In the genomic region with DNA sequence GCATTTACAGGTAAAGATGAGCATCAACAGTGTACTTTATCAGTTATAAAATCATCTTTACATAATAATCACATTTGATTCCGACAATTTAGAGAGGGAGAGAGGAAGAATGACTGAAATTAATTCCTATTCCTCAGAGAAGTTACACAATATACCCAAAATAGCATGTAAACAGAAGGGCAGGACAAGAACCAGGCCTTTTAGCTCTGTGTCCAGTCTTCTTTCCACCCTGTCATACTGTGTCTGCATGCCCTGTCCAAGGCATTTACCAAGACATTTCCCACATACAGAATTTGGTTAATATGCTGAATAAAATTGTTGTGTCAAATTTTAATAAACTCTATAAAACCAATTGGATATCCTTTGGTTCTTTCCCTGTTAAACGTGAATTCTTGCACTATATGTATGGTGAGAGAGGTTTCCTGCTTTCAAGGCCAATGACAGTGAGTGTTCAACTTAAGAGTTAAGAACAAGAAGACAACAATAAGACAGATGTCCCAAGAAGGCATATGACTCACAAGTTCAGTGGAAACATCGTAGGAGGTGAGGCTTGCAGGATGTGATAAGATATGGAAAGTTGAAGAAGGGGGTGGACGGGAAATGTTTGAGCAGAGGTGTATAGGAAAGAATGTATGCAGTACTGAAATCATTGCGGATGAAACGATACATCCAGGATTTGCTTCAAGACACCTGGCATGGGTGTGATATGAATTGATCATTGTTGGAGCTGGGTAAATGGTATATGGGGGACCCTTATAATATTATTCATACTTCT, we compare ENCODE assay signal across 1 cellular context.
TF ChIP-seq lines count a peak whose summit lies in the region.

No MANE protein-coding gene starts in this region.

TF ChIP-seq in K562, 482 proteins besides CTCF, POLR2A, EP300 and RAD21 (continued from another document and continues in another):
- TF ChIP-seq FOS (IDR thresholded peaks at IDR 0.05; ENCODE audit: extremely low read depth, insufficient read length) (peak; percentile 85), ZNF444 (CRISPR knock-in tag; IDR thresholded peaks at IDR 0.05) (peak; percentile 81; the same call in 1 of the 2 replicates), NBN (IDR thresholded peaks at IDR 0.05; ENCODE audit: low read depth) (peak; percentile 99), ZNF354B (CRISPR knock-in tag; IDR thresholded peaks at IDR 0.05) (peak; percentile 43; the same call in 1 of the 2 replicates), POLR2AphosphoS5 (IDR thresholded peaks at IDR 0.05; ENCODE audit: control insufficient read depth, insufficient read depth, low read depth, low read length) (peak; percentile 97), TRIM28 (IDR thresholded peaks at IDR 0.05) (peak; percentile 92), TEAD4 (IDR thresholded peaks at IDR 0.05; ENCODE audit: low read length) (peak; percentile 98), TEAD4 (CRISPR knock-in tag; IDR thresholded peaks at IDR 0.05; ENCODE audit: borderline replicate concordance) (no peak), RNF2 (IDR thresholded peaks at IDR 0.05) (peak; percentile 99), NFRKB (IDR thresholded peaks at IDR 0.05; ENCODE audit: low read depth) (peak; percentile 89), PML (IDR thresholded peaks at IDR 0.05; ENCODE audit: low read length) (peak; percentile 97), TCFL5 (CRISPR knock-in tag; conservative IDR thresholded peaks at IDR 0.05) (peak; percentile 50; the same call in 1 of the 2 replicates), KDM1A (IDR thresholded peaks at IDR 0.05) (peak; percentile 97 to 98), NCOA1 (IDR thresholded peaks at IDR 0.05; ENCODE audit: low read depth) (peak; percentile 97), NCOA6 (IDR thresholded peaks at IDR 0.05) (no peak), MEIS2 (IDR thresholded peaks at IDR 0.05; ENCODE audit: partially characterized antibody) (peak; percentile 98), POLR2B (IDR thresholded peaks at IDR 0.05; ENCODE audit: low read depth, partially characterized antibody) (peak; percentile 22), TEAD1 (CRISPR knock-in tag; IDR thresholded peaks at IDR 0.05) (peak; percentile 80 to 94; a peak in 3 of 4 replicates), ILK (tag; IDR thresholded peaks at IDR 0.05; ENCODE audit: borderline replicate concordance, low read depth) (no peak), NCOA2 (IDR thresholded peaks at IDR 0.05; ENCODE audit: partially characterized antibody in 2 of 2) (peak; percentile 88 to 93), HIVEP1 (CRISPR knock-in tag; IDR thresholded peaks at IDR 0.05) (0 out of 2 replicates have a peak, but pooled peaks have one; percentile 11), MTA2 (IDR thresholded peaks at IDR 0.05; ENCODE audit: low read depth) (peak; percentile 98), EGR1 (conservative IDR thresholded peaks at IDR 0.05) (peak; percentile 99), NONO (IDR thresholded peaks at IDR 0.05; ENCODE audit: low read depth in 2 of 2, low read length in 1 of 2) (peak in 1 of 2 experiments; percentile 78; a peak in 2 of 4 replicates), CREB1 (IDR thresholded peaks at IDR 0.05) (peak; percentile 77), CREB1 (CRISPR knock-in tag; IDR thresholded peaks at IDR 0.05) (no peak), ATF1 (CRISPR knock-in tag; IDR thresholded peaks at IDR 0.05) (no peak), ATF1 (tag; IDR thresholded peaks at IDR 0.05) (peak; percentile 78), ZNF41 (CRISPR knock-in tag; conservative IDR thresholded peaks at IDR 0.05) (peak; percentile 69), MTA3 (IDR thresholded peaks at IDR 0.05; ENCODE audit: borderline replicate concordance) (peak; percentile 90), CREM (IDR thresholded peaks at IDR 0.05; ENCODE audit: low read depth) (peak; percentile 88), BMI1 (IDR thresholded peaks at IDR 0.05; ENCODE audit: low read length) (no peak), DMBX1 (CRISPR knock-in tag; IDR thresholded peaks at IDR 0.05; ENCODE audit: borderline replicate concordance) (peak; percentile 75), STAT5B (CRISPR knock-in tag; IDR thresholded peaks at IDR 0.05) (no peak), TAL1 (IDR thresholded peaks at IDR 0.05) (peak; percentile 96), DIDO1 (tag; IDR thresholded peaks at IDR 0.05; ENCODE audit: low read depth) (no peak), ZNF75A (CRISPR knock-in tag; IDR thresholded peaks at IDR 0.05) (0 out of 2 replicates have a peak, but pooled peaks have one; percentile 29), TCF3 (CRISPR knock-in tag; IDR thresholded peaks at IDR 0.05) (peak; percentile 98), MEF2D (tag; conservative IDR thresholded peaks at IDR 0.05; ENCODE audit: low read depth) (peak; percentile 93), ZNF695 (CRISPR knock-in tag; IDR thresholded peaks at IDR 0.05) (no peak), HDAC3 (IDR thresholded peaks at IDR 0.05; ENCODE audit: borderline replicate concordance, partially characterized antibody) (peak; percentile 93), TBP (optimal IDR thresholded peaks at IDR 0.05; ENCODE audit: low read depth, low read length) (peak; percentile 36), NFE2 (IDR thresholded peaks at IDR 0.05; ENCODE audit: low read depth) (peak; percentile 67; the same call in 1 of the 2 replicates), POLR2H (tag; IDR thresholded peaks at IDR 0.05; ENCODE audit: low read depth) (peak; percentile 75), MAZ (CRISPR knock-in tag; conservative IDR thresholded peaks at IDR 0.05 in 1 of 2, IDR thresholded peaks at IDR 0.05 in 1 of 2) (peak; percentile 64 to 81), TAF1 (IDR thresholded peaks at IDR 0.05; ENCODE audit: control insufficient read depth, extremely low read depth, insufficient read depth, low read length, severe bottlenecking) (peak; percentile 41), ESRRB (CRISPR knock-in tag; IDR thresholded peaks at IDR 0.05; ENCODE audit: borderline replicate concordance) (no peak), TRIM24 (IDR thresholded peaks at IDR 0.05) (peak; percentile 96 to 97), ZFPM2 (CRISPR knock-in tag; IDR thresholded peaks at IDR 0.05) (no peak)
- TF ChIP-seq, protein P1, sequence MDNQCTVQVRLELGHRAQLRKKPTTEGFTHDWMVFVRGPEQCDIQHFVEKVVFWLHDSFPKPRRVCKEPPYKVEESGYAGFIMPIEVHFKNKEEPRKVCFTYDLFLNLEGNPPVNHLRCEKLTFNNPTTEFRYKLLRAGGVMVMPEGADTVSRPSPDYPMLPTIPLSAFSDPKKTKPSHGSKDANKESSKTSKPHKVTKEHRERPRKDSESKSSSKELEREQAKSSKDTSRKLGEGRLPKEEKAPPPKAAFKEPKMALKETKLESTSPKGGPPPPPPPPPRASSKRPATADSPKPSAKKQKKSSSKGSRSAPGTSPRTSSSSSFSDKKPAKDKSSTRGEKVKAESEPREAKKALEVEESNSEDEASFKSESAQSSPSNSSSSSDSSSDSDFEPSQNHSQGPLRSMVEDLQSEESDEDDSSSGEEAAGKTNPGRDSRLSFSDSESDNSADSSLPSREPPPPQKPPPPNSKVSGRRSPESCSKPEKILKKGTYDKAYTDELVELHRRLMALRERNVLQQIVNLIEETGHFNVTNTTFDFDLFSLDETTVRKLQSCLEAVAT (IDR thresholded peaks at IDR 0.05), result peak; percentile 89 to 91
- TF ChIP-seq, protein P2, sequence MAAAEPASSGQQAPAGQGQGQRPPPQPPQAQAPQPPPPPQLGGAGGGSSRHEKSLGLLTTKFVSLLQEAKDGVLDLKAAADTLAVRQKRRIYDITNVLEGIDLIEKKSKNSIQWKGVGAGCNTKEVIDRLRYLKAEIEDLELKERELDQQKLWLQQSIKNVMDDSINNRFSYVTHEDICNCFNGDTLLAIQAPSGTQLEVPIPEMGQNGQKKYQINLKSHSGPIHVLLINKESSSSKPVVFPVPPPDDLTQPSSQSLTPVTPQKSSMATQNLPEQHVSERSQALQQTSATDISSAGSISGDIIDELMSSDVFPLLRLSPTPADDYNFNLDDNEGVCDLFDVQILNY (CRISPR knock-in tag; IDR thresholded peaks at IDR 0.05), result no peak
- TF ChIP-seq, protein P3, sequence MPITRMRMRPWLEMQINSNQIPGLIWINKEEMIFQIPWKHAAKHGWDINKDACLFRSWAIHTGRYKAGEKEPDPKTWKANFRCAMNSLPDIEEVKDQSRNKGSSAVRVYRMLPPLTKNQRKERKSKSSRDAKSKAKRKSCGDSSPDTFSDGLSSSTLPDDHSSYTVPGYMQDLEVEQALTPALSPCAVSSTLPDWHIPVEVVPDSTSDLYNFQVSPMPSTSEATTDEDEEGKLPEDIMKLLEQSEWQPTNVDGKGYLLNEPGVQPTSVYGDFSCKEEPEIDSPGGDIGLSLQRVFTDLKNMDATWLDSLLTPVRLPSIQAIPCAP (CRISPR knock-in tag; IDR thresholded peaks at IDR 0.05; ENCODE audit: borderline replicate concordance), result no peak
- TF ChIP-seq, protein P4, sequence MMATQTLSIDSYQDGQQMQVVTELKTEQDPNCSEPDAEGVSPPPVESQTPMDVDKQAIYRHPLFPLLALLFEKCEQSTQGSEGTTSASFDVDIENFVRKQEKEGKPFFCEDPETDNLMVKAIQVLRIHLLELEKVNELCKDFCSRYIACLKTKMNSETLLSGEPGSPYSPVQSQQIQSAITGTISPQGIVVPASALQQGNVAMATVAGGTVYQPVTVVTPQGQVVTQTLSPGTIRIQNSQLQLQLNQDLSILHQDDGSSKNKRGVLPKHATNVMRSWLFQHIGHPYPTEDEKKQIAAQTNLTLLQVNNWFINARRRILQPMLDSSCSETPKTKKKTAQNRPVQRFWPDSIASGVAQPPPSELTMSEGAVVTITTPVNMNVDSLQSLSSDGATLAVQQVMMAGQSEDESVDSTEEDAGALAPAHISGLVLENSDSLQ (IDR thresholded peaks at IDR 0.05), result peak; percentile 86
- TF ChIP-seq, protein P5, sequence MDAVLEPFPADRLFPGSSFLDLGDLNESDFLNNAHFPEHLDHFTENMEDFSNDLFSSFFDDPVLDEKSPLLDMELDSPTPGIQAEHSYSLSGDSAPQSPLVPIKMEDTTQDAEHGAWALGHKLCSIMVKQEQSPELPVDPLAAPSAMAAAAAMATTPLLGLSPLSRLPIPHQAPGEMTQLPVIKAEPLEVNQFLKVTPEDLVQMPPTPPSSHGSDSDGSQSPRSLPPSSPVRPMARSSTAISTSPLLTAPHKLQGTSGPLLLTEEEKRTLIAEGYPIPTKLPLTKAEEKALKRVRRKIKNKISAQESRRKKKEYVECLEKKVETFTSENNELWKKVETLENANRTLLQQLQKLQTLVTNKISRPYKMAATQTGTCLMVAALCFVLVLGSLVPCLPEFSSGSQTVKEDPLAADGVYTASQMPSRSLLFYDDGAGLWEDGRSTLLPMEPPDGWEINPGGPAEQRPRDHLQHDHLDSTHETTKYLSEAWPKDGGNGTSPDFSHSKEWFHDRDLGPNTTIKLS (IDR thresholded peaks at IDR 0.05; ENCODE audit: borderline replicate concordance, low read depth), result 0 out of 2 replicates have a peak, but pooled peaks have one; percentile 20
- TF ChIP-seq, protein P6, sequence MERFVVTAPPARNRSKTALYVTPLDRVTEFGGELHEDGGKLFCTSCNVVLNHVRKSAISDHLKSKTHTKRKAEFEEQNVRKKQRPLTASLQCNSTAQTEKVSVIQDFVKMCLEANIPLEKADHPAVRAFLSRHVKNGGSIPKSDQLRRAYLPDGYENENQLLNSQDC (CRISPR knock-in tag; IDR thresholded peaks at IDR 0.05), result no peak
- TF ChIP-seq, protein P7, sequence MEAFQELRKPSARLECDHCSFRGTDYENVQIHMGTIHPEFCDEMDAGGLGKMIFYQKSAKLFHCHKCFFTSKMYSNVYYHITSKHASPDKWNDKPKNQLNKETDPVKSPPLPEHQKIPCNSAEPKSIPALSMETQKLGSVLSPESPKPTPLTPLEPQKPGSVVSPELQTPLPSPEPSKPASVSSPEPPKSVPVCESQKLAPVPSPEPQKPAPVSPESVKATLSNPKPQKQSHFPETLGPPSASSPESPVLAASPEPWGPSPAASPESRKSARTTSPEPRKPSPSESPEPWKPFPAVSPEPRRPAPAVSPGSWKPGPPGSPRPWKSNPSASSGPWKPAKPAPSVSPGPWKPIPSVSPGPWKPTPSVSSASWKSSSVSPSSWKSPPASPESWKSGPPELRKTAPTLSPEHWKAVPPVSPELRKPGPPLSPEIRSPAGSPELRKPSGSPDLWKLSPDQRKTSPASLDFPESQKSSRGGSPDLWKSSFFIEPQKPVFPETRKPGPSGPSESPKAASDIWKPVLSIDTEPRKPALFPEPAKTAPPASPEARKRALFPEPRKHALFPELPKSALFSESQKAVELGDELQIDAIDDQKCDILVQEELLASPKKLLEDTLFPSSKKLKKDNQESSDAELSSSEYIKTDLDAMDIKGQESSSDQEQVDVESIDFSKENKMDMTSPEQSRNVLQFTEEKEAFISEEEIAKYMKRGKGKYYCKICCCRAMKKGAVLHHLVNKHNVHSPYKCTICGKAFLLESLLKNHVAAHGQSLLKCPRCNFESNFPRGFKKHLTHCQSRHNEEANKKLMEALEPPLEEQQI (IDR thresholded peaks at IDR 0.05), result peak; percentile 96
- TF ChIP-seq, protein P8, sequence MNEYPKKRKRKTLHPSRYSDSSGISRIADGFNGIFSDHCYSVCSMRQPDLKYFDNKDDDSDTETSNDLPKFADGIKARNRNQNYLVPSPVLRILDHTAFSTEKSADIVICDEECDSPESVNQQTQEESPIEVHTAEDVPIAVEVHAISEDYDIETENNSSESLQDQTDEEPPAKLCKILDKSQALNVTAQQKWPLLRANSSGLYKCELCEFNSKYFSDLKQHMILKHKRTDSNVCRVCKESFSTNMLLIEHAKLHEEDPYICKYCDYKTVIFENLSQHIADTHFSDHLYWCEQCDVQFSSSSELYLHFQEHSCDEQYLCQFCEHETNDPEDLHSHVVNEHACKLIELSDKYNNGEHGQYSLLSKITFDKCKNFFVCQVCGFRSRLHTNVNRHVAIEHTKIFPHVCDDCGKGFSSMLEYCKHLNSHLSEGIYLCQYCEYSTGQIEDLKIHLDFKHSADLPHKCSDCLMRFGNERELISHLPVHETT (CRISPR knock-in tag; conservative IDR thresholded peaks at IDR 0.05 in 1 of 2, IDR thresholded peaks at IDR 0.05 in 1 of 2), result peak in 1 of 2 experiments; percentile 66; a peak in 1 of 4 replicates
- TF ChIP-seq, protein P9, sequence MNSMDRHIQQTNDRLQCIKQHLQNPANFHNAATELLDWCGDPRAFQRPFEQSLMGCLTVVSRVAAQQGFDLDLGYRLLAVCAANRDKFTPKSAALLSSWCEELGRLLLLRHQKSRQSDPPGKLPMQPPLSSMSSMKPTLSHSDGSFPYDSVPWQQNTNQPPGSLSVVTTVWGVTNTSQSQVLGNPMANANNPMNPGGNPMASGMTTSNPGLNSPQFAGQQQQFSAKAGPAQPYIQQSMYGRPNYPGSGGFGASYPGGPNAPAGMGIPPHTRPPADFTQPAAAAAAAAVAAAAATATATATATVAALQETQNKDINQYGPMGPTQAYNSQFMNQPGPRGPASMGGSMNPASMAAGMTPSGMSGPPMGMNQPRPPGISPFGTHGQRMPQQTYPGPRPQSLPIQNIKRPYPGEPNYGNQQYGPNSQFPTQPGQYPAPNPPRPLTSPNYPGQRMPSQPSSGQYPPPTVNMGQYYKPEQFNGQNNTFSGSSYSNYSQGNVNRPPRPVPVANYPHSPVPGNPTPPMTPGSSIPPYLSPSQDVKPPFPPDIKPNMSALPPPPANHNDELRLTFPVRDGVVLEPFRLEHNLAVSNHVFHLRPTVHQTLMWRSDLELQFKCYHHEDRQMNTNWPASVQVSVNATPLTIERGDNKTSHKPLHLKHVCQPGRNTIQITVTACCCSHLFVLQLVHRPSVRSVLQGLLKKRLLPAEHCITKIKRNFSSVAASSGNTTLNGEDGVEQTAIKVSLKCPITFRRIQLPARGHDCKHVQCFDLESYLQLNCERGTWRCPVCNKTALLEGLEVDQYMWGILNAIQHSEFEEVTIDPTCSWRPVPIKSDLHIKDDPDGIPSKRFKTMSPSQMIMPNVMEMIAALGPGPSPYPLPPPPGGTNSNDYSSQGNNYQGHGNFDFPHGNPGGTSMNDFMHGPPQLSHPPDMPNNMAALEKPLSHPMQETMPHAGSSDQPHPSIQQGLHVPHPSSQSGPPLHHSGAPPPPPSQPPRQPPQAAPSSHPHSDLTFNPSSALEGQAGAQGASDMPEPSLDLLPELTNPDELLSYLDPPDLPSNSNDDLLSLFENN (IDR thresholded peaks at IDR 0.05; ENCODE audit: low read depth in 2 of 2, low read length in 2 of 2), result peak in 1 of 2 experiments; percentile 97; a peak in 2 of 4 replicates
